14 cellular contexts compared by ENCODE assay signal in genomic region chr7:12031638-12032037, GRCh38.
DNase-seq lines count a peak whose midpoint lies in the region; ATAC-seq and TF ChIP-seq lines count a peak whose summit lies in the region.
"Had no signal": no experiment of that assay in that cellular context is flagged by ENCODE, and none has a peak within 500 bp of the region (broad histone marks: within the 10 kb centered on the region; RNA-seq: fewer than 3 reads in every experiment).

No MANE protein-coding gene starts in this region.

- no peak for TF ChIP-seq CTCF in choroid plexus epithelial cell (conservative IDR thresholded peaks at IDR 0.05; ENCODE audit: low read depth, low read length)
- no peak for TF ChIP-seq CTCF in upper lobe of right lung (IDR thresholded peaks at IDR 0.05)

- peaks cover 36% of the 10 kb centered on the region for H3K4me1 ChIP-seq in mesodermal cell (ENCODE audit: control insufficient read depth, insufficient read depth, low read length, poor library complexity, severe bottlenecking)
- H3K4me1 ChIP-seq in upper lobe of right lung = no peaks in the 10 kb centered on the region
- H3K4me1 ChIP-seq: colonic mucosa, heart right ventricle, upper lobe of left lung had no signal

- ATAC-seq in GM18907 (IDR thresholded peaks at IDR 0.05; ENCODE audit: unreplicated experiment) (peak; percentile 56), upper lobe of right lung (no peak)
- ATAC-seq: activated CD4-positive, CD25-positive, alpha-beta regulatory T cell treated with anti-CD3 and anti-CD28 coated beads, Interleukin-2, amount 50 U/mL, for 24 hours; heart right ventricle; Right ventricle myocardium inferior had no signal

- H3K9me3 ChIP-seq in mesodermal cell (ENCODE audit: control insufficient read depth, low read length) (no peaks in the 10 kb centered on the region), upper lobe of right lung (no peaks in the 10 kb centered on the region)
- H3K9me3 ChIP-seq: colonic mucosa, heart right ventricle, upper lobe of left lung had no signal

- H3K4me3 ChIP-seq in choroid plexus epithelial cell (ENCODE audit: low read depth, low read length) = no peak overlapping the region
- H3K4me3 ChIP-seq in mesodermal cell (ENCODE audit: extremely low read depth, insufficient read depth, low read length, poor library complexity, severe bottlenecking) = no peak overlapping the region
- no peak overlapping the region for H3K4me3 ChIP-seq in upper lobe of right lung
- H3K4me3 ChIP-seq: colonic mucosa, heart right ventricle, upper lobe of left lung had no signal

- peak overlapping the region; percentile 52 for H3K27ac ChIP-seq in mesodermal cell (ENCODE audit: low read depth, low read length, severe bottlenecking)
- H3K27ac ChIP-seq in upper lobe of right lung = no peak overlapping the region
- H3K27ac ChIP-seq in substantia nigra (ENCODE audit: low read depth, low read length, poor library complexity, severe bottlenecking) = no peak overlapping the region
- H3K27ac ChIP-seq: colonic mucosa, heart right ventricle, upper lobe of left lung had no signal

- no peaks in the 10 kb centered on the region for H3K36me3 ChIP-seq in mesodermal cell (ENCODE audit: control insufficient read depth, insufficient read depth, low read length)
- H3K36me3 ChIP-seq in upper lobe of right lung = no peaks in the 10 kb centered on the region
- H3K36me3 ChIP-seq: colonic mucosa, heart right ventricle, upper lobe of left lung had no signal

- DNase-seq in NCI-H226 (peak; percentile 69), choroid plexus epithelial cell (ENCODE audit: low read depth) (peak; percentile 77), upper lobe of right lung (no peak), anterior cingulate cortex (lab: John Stamatoyannopoulos, UW) (no peak), substantia nigra (lab: John Stamatoyannopoulos, UW) (no peak)
- no peak for DNase-seq in activated naive CD4-positive, alpha-beta T cell treated with Interleukin-2 at 50 U/mL for 16 hours
- DNase-seq: colonic mucosa, heart right ventricle, KG1, upper lobe of left lung had no signal

- intact Hi-C loops in upper lobe of right lung (cut with DNase I) = no loop called here

- no peaks in the 10 kb centered on the region for H3K27me3 ChIP-seq in upper lobe of right lung
- H3K27me3 ChIP-seq: colonic mucosa, heart right ventricle, upper lobe of left lung had no signal

Comparison
In these comparisons a context has a peak if more than half of its experiments do, and no peak if none do; other contexts are left out.
1. DNase-seq: peak in NCI-H226 (single experiment) and choroid plexus epithelial cell (single experiment); none in activated naive CD4-positive, alpha-beta T cell treated with Interleukin-2 at 50 U/mL for 16 hours (single experiment), upper lobe of right lung (single experiment), anterior cingulate cortex (0 of 58) and substantia nigra (0 of 49).